In the genomic region with DNA sequence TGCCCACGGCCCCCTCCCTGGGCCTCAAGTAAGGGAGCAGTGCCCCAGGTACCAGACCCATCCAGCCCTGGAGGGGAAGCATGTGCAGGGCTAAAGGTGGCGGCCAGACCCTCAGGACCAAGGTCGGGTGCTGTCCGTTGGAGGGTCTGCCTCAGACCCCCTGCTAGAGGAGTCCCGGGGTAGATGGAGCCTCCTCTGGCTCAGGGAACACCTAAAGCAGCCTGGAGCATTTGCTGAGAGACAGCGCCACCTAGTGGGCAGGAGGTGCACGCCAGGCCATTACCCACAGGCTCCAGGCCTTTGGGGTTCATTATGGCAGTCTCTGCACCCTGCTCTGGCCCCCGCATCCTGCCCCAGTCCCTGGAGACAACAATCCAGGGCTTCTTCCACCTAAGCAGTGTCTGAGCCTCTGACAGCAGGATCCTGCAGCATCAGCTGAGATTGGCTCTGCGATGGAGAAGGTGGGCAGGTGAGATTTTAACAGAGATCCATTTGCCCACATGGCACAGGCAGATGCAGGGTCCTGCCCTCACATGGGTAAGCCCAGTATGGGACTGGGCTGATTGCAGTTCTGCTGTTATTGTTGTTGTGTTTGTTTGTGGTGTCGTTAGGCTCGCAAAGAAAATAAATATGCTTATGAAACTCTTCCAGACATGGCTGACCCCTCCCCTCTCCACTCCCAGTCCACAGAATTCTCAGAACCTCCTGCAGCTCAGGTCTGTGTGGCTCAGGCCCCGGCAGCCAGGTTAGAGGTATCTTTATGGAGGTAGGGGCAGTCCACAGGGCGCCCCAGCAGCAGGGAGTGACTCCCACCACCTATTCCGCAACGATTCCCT, we compare ENCODE assay signal across 1 cellular context.
TF ChIP-seq lines count a peak whose summit lies in the region.

No MANE protein-coding gene starts in this region.

TF ChIP-seq in HEK293, 187 proteins besides CTCF, POLR2A, EP300 and RAD21 (continued from another document):
- TF ChIP-seq, protein P1, sequence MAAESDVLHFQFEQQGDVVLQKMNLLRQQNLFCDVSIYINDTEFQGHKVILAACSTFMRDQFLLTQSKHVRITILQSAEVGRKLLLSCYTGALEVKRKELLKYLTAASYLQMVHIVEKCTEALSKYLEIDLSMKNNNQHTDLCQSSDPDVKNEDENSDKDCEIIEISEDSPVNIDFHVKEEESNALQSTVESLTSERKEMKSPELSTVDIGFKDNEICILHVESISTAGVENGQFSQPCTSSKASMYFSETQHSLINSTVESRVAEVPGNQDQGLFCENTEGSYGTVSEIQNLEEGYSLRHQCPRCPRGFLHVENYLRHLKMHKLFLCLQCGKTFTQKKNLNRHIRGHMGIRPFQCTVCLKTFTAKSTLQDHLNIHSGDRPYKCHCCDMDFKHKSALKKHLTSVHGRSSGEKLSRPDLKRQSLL (tag by site-specific recombination; IDR thresholded peaks at IDR 0.05) = peak; percentile 76
- TF ChIP-seq, protein P2, sequence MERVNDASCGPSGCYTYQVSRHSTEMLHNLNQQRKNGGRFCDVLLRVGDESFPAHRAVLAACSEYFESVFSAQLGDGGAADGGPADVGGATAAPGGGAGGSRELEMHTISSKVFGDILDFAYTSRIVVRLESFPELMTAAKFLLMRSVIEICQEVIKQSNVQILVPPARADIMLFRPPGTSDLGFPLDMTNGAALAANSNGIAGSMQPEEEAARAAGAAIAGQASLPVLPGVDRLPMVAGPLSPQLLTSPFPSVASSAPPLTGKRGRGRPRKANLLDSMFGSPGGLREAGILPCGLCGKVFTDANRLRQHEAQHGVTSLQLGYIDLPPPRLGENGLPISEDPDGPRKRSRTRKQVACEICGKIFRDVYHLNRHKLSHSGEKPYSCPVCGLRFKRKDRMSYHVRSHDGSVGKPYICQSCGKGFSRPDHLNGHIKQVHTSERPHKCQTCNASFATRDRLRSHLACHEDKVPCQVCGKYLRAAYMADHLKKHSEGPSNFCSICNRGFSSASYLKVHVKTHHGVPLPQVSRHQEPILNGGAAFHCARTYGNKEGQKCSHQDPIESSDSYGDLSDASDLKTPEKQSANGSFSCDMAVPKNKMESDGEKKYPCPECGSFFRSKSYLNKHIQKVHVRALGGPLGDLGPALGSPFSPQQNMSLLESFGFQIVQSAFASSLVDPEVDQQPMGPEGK (tag by site-specific recombination; IDR thresholded peaks at IDR 0.05) = peak; percentile 8; the same call in 1 of the 2 replicates
- TF ChIP-seq, protein P3, sequence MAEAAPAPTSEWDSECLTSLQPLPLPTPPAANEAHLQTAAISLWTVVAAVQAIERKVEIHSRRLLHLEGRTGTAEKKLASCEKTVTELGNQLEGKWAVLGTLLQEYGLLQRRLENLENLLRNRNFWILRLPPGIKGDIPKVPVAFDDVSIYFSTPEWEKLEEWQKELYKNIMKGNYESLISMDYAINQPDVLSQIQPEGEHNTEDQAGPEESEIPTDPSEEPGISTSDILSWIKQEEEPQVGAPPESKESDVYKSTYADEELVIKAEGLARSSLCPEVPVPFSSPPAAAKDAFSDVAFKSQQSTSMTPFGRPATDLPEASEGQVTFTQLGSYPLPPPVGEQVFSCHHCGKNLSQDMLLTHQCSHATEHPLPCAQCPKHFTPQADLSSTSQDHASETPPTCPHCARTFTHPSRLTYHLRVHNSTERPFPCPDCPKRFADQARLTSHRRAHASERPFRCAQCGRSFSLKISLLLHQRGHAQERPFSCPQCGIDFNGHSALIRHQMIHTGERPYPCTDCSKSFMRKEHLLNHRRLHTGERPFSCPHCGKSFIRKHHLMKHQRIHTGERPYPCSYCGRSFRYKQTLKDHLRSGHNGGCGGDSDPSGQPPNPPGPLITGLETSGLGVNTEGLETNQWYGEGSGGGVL (tag by site-specific recombination; IDR thresholded peaks at IDR 0.05) = no peak
- TF ChIP-seq ZNF335 (tag by site-specific recombination; conservative IDR thresholded peaks at IDR 0.05) (peak; percentile 56), ZEB2 (tag by site-specific recombination; IDR thresholded peaks at IDR 0.05) (peak; percentile 40; the same call in 1 of the 2 replicates)
TF ChIP-seq in HEK293: peak in this region for 9.
